ENCODE assay signal across 8 cellular contexts in genomic region chr5:178234753-178235599, GRCh38. TPM values are rescaled to one million over a fixed set of nuclear protein-coding genes. Genes with fewer than 3 reads are reported as not detected.
DNase-seq lines count a peak whose midpoint lies in the region; ATAC-seq and TF ChIP-seq lines count a peak whose summit lies in the region.

No MANE protein-coding gene starts in this region.

- H3K27me3 ChIP-seq in foreskin keratinocyte = no peaks in the 10 kb centered on the region
- H3K27me3 ChIP-seq in ovary = no peaks in the 10 kb centered on the region
- H3K27me3 ChIP-seq in transverse colon = no peaks in the 10 kb centered on the region

- H3K4me3 ChIP-seq in HFF-Myc (replicated peaks; ENCODE audit: low read depth, low read length) (no peak overlapping the region), ovary (no peak overlapping the region), transverse colon (no peak overlapping the region)

- H3K27ac Mint-ChIP-seq in activated T-helper 2 cell treated with anti-CD3 and anti-CD28 coated beads, Interferon-gamma antibody, Interleukin-2, Interleukin-4, amounts not matched to agents 10 μg/mL and 5 μg/mL and 100 μg/mL, durations not matched to agents 14 hours and 24 hours and 36 hours = peak overlapping the region; percentile 28

- no peaks in the 10 kb centered on the region for H3K27me3 Mint-ChIP-seq in activated T-helper 2 cell treated with anti-CD3 and anti-CD28 coated beads, Interferon-gamma antibody, Interleukin-2, Interleukin-4, amounts not matched to agents 10 μg/mL and 5 μg/mL and 100 μg/mL, durations not matched to agents 14 hours and 24 hours and 36 hours (ENCODE audit: low read depth)

- TF ChIP-seq POLR2A in ovary (IDR thresholded peaks at IDR 0.05) = no peak
- TF ChIP-seq POLR2A in transverse colon (IDR thresholded peaks at IDR 0.05) = no peak

- H3K9me3 Mint-ChIP-seq in activated T-helper 2 cell treated with anti-CD3 and anti-CD28 coated beads, Interferon-gamma antibody, Interleukin-2, Interleukin-4, amounts not matched to agents 10 μg/mL and 5 μg/mL and 100 μg/mL, durations not matched to agents 14 hours and 24 hours and 36 hours = no peaks in the 10 kb centered on the region

- H3K4me1 Mint-ChIP-seq in activated T-helper 2 cell treated with anti-CD3 and anti-CD28 coated beads, Interferon-gamma antibody, Interleukin-2, Interleukin-4, amounts not matched to agents 10 μg/mL and 5 μg/mL and 100 μg/mL, durations not matched to agents 14 hours and 24 hours and 36 hours (ENCODE audit: low read depth) = peaks cover 41% of the 10 kb centered on the region

- H3K4me3 Mint-ChIP-seq in activated T-helper 2 cell treated with anti-CD3 and anti-CD28 coated beads, Interferon-gamma antibody, Interleukin-2, Interleukin-4, amounts not matched to agents 10 μg/mL and 5 μg/mL and 100 μg/mL, durations not matched to agents 14 hours and 24 hours and 36 hours (ENCODE audit: low read depth) = peak overlapping the region; percentile 33

- DNase-seq in CMK (ENCODE audit: low read depth) (peak; percentile 61), HFF-Myc (ENCODE audit: extremely low read depth, low read depth) (no peak), SHP77 (lab: John Stamatoyannopoulos, UW) (peak; percentile 35 to 45), foreskin keratinocyte (no peak), ovary (peak in 4 of 5 donors; percentile 55 to 71 (median 60)), transverse colon (peak; percentile 84)
- DNase-seq in activated T-helper 2 cell treated with anti-CD3 and anti-CD28 coated beads, Interferon-gamma antibody, Interleukin-2, Interleukin-4, amounts not matched to agents 10 μg/mL and 5 μg/mL and 100 μg/mL, durations not matched to agents 14 hours and 24 hours and 36 hours (ENCODE audit: low spot score) = peak; percentile 61

- H3K9me3 ChIP-seq in ovary = no peaks in the 10 kb centered on the region
- H3K9me3 ChIP-seq in transverse colon = no peaks in the 10 kb centered on the region

- TF ChIP-seq CTCF in HFF-Myc (IDR thresholded peaks at IDR 0.05; ENCODE audit: low read depth, low read length, missing control alignments) = peak; percentile 83
- peak; percentile 80 for TF ChIP-seq CTCF in foreskin keratinocyte (conservative IDR thresholded peaks at IDR 0.05)
- no peak for TF ChIP-seq CTCF in ovary (IDR thresholded peaks at IDR 0.05)
- TF ChIP-seq CTCF in transverse colon (IDR thresholded peaks at IDR 0.05) = peak; percentile 67 to 72 (median 70)

- no peaks in the 10 kb centered on the region for H3K36me3 ChIP-seq in ovary
- peaks cover 0 to 1% (median 0%) of the 10 kb centered on the region in 4 donors for H3K36me3 ChIP-seq in transverse colon

- no peak overlapping the region for H3K27ac ChIP-seq in foreskin keratinocyte
- H3K27ac ChIP-seq in ovary = no peak overlapping the region
- H3K27ac ChIP-seq in transverse colon = peak overlapping the region in 3 of 4 donors; percentile 18 to 26 (median 20)

- ATAC-seq in foreskin keratinocyte = peak; percentile 15
- ATAC-seq in GM19035 (IDR thresholded peaks at IDR 0.05; ENCODE audit: unreplicated experiment) = no peak

- TF ChIP-seq EP300 in ovary (IDR thresholded peaks at IDR 0.05) (no peak), transverse colon (IDR thresholded peaks at IDR 0.05; ENCODE audit: low read depth) (no peak)

- intact Hi-C loops in activated T-helper 2 cell treated with anti-CD3 and anti-CD28 coated beads, Interferon-gamma antibody, Interleukin-2, Interleukin-4, amounts not matched to agents 10 μg/mL and 5 μg/mL and 100 μg/mL, durations not matched to agents 14 hours and 24 hours and 36 hours (cut with micrococcal nuclease) = loop anchor here (5.0 kb wide), 1 partner anchor 392 kb away; the partner anchor contains the start of gene CLK4
- intact Hi-C loops in ovary (cut with DNase I) = no loop called here
- intact Hi-C loops in transverse colon (cut with DNase I; ENCODE audit: low total_unique reads) = no loop called here

- WGBS in ovary, 3 donors = 24 to 27% (median 25%) methylated on average over 12 of the region's 12 CpGs
- 0 to 28% methylated on average over 7 to 11 of the region's 12 CpGs for WGBS in transverse colon (ENCODE audit: low coverage in 1 of 2), 2 donors

- peaks cover 21% of the 10 kb centered on the region for H3K36me3 Mint-ChIP-seq in activated T-helper 2 cell treated with anti-CD3 and anti-CD28 coated beads, Interferon-gamma antibody, Interleukin-2, Interleukin-4, amounts not matched to agents 10 μg/mL and 5 μg/mL and 100 μg/mL, durations not matched to agents 14 hours and 24 hours and 36 hours (ENCODE audit: low read depth)

- in situ Hi-C loops in transverse colon (cut with MboI; ENCODE audit: low pct_ligation_motif_present in 1 of 4, low pct_unique_long_range_greater_than_20kb in 1 of 4, low sequenced_read_pairs in 3 of 4) = no loop called here

- H3K4me1 ChIP-seq in foreskin keratinocyte (peaks cover 4% of the 10 kb centered on the region), ovary (ENCODE audit: insufficient read depth) (peaks cover 10% of the 10 kb centered on the region), transverse colon (peaks cover 21 to 65% (median 40%) of the 10 kb centered on the region in 4 donors)

RNA-seq across cellular contexts. Expression of gene PHYKPL, which starts 2.4 kb away (rescaled TPM):
- 87.4 and 92.0 TPM in 2 replicates for total RNA-seq in activated T-helper 2 cell treated with anti-CD3 and anti-CD28 coated beads, Interferon-gamma antibody, Interleukin-2, Interleukin-4, amounts not matched to agents 10 μg/mL and 5 μg/mL and 100 μg/mL, durations not matched to agents 14 hours and 24 hours and 36 hours
- total RNA-seq in foreskin keratinocyte = 11.4 and 14.9 TPM in 2 replicates
- 8.9 and 10.9 TPM in 2 replicates for polyA plus RNA-seq in foreskin keratinocyte
- 10 to 100 TPM; 41.7 to 93.3 (median 62.7) TPM for total RNA-seq in ovary
- polyA plus RNA-seq in ovary = 10 to 100 TPM; 31.8 to 46.8 TPM
- 100 to 1,000 TPM; 124 to 405 (median 197) TPM for total RNA-seq in transverse colon

RNA-seq across cellular contexts. Expression of gene HNRNPAB, which starts 30.6 kb away (rescaled TPM):
- total RNA-seq in activated T-helper 2 cell treated with anti-CD3 and anti-CD28 coated beads, Interferon-gamma antibody, Interleukin-2, Interleukin-4, amounts not matched to agents 10 μg/mL and 5 μg/mL and 100 μg/mL, durations not matched to agents 14 hours and 24 hours and 36 hours = 393 and 403 TPM in 2 replicates
- total RNA-seq in foreskin keratinocyte (140 and 167 TPM in 2 replicates), ovary (100 to 1,000 TPM in 4 of 7 donors, 10 to 100 TPM in 3; 42.0 to 132 (median 102) TPM), transverse colon (100 to 1,000 TPM; 115 to 199 (median 169) TPM)
- polyA plus RNA-seq in foreskin keratinocyte (208 and 251 TPM in 2 replicates), ovary (100 to 1,000 TPM in 1 of 2 donors, 10 to 100 TPM in 1; 56.4 to 106 TPM)

RNA-seq across cellular contexts. Expression of gene GMCL2, which starts 47.8 kb away (rescaled TPM):
- not detected in 2 replicates for total RNA-seq in activated T-helper 2 cell treated with anti-CD3 and anti-CD28 coated beads, Interferon-gamma antibody, Interleukin-2, Interleukin-4, amounts not matched to agents 10 μg/mL and 5 μg/mL and 100 μg/mL, durations not matched to agents 14 hours and 24 hours and 36 hours
- total RNA-seq in foreskin keratinocyte (not detected in 2 replicates), ovary (not detected), transverse colon (not detected)
- polyA plus RNA-seq in foreskin keratinocyte (not detected in 2 replicates), ovary (not detected)

Comparison
In these comparisons a context has a peak if more than half of its experiments do, and no peak if none do; other contexts are left out.
1. DNase-seq: peak in CMK (single experiment), SHP77 (2 of 2), activated T-helper 2 cell treated with anti-CD3 and anti-CD28 coated beads, Interferon-gamma antibody, Interleukin-2, Interleukin-4, amounts not matched to agents 10 μg/mL and 5 μg/mL and 100 μg/mL, durations not matched to agents 14 hours and 24 hours and 36 hours (single experiment), ovary (4 of 5) and transverse colon (single experiment); none in HFF-Myc (single experiment) and foreskin keratinocyte (0 of 2).
2. CTCF ChIP-seq: peak in HFF-Myc (single experiment), foreskin keratinocyte (single experiment) and transverse colon (5 of 5); none in ovary (0 of 3).
3. H3K27ac ChIP-seq: peak in transverse colon (3 of 4); none in foreskin keratinocyte (single experiment) and ovary (0 of 2).